1 cellular context compared by ENCODE assay signal in genomic region chr7:32941996-32942782, GRCh38.
TF ChIP-seq lines count a peak whose summit lies in the region.

No MANE protein-coding gene starts in this region.

TF ChIP-seq in K562, 482 proteins besides CTCF, POLR2A, EP300 and RAD21 (continued from another document):
- TF ChIP-seq BCLAF1 (IDR thresholded peaks at IDR 0.05; ENCODE audit: borderline replicate concordance in 1 of 2, control insufficient read depth in 1 of 2, low read depth in 2 of 2, low read length in 1 of 2) (no peak), ELF2 (CRISPR knock-in tag; IDR thresholded peaks at IDR 0.05) (no peak), ZNF143 (CRISPR knock-in tag; IDR thresholded peaks at IDR 0.05) (no peak), ARID1B (IDR thresholded peaks at IDR 0.05) (peak; percentile 56; the same call in 1 of the 2 replicates), ZNF174 (CRISPR knock-in tag; IDR thresholded peaks at IDR 0.05) (no peak), RUNX1 (IDR thresholded peaks at IDR 0.05; ENCODE audit: low read depth) (no peak), ELK3 (CRISPR knock-in tag; IDR thresholded peaks at IDR 0.05) (no peak), SUPT5H (IDR thresholded peaks at IDR 0.05) (peak; percentile 61; the same call in 1 of the 2 replicates), GTF2E2 (tag; IDR thresholded peaks at IDR 0.05) (no peak), NR1H2 (CRISPR knock-in tag; IDR thresholded peaks at IDR 0.05) (no peak), NFIX (CRISPR knock-in tag; IDR thresholded peaks at IDR 0.05; ENCODE audit: low read depth) (no peak), MED1 (CRISPR knock-in tag; IDR thresholded peaks at IDR 0.05; ENCODE audit: borderline replicate concordance) (no peak), RNF2 (IDR thresholded peaks at IDR 0.05) (no peak), IFI16 (CRISPR knock-in tag; IDR thresholded peaks at IDR 0.05) (no peak), ZNF197 (CRISPR knock-in tag; IDR thresholded peaks at IDR 0.05; ENCODE audit: low read depth) (no peak), ELK1 (CRISPR knock-in tag; IDR thresholded peaks at IDR 0.05) (no peak), EGR1 (conservative IDR thresholded peaks at IDR 0.05) (peak; percentile 85), MCM2 (IDR thresholded peaks at IDR 0.05; ENCODE audit: low read depth) (no peak), RFX5 (IDR thresholded peaks at IDR 0.05; ENCODE audit: low read depth, low read length) (no peak), SNAPC5 (CRISPR knock-in tag; IDR thresholded peaks at IDR 0.05) (no peak), ZNF830 (CRISPR knock-in tag; IDR thresholded peaks at IDR 0.05) (no peak), ELF1 (tag; IDR thresholded peaks at IDR 0.05) (no peak), DACH1 (IDR thresholded peaks at IDR 0.05; ENCODE audit: partially characterized antibody) (no peak), HSF4 (CRISPR knock-in tag; IDR thresholded peaks at IDR 0.05; ENCODE audit: borderline replicate concordance) (no peak), CHAMP1 (IDR thresholded peaks at IDR 0.05) (no peak), CBX8 (IDR thresholded peaks at IDR 0.05; ENCODE audit: borderline replicate concordance, extremely low read depth, low read depth, low read length, poor library complexity, severe bottlenecking) (no peak), HNRNPLL (IDR thresholded peaks at IDR 0.05; ENCODE audit: low read depth, low read length, poor library complexity, severe bottlenecking) (no peak), STAT5B (CRISPR knock-in tag; IDR thresholded peaks at IDR 0.05) (no peak), SETDB1 (IDR thresholded peaks at IDR 0.05; ENCODE audit: low read length) (no peak), HDGF (IDR thresholded peaks at IDR 0.05) (no peak), BDP1 (IDR thresholded peaks at IDR 0.05; ENCODE audit: insufficient read depth, insufficient read length) (no peak), ESRRB (CRISPR knock-in tag; IDR thresholded peaks at IDR 0.05; ENCODE audit: borderline replicate concordance) (no peak), HIVEP1 (CRISPR knock-in tag; IDR thresholded peaks at IDR 0.05) (no peak), TEAD1 (CRISPR knock-in tag; IDR thresholded peaks at IDR 0.05) (no peak), MIER1 (IDR thresholded peaks at IDR 0.05; ENCODE audit: low read depth) (no peak)
